Comparison of ENCODE assay signal across 22 cellular contexts in genomic region chr4:146443525-146443924, GRCh38.
"Had no signal": no experiment of that assay in that cellular context is flagged by ENCODE, and none has a peak within 500 bp of the region (broad histone marks: within the 10 kb centered on the region; RNA-seq: fewer than 3 reads in every experiment).

No MANE protein-coding gene starts in this region.

- ATAC-seq: gastroesophageal sphincter; heart left ventricle; left lobe of liver; natural killer cell; psoas muscle; right cardiac atrium; stimulated activated naive B cell treated with anti-CD40 and anti-IgM and Interleukin-4, amounts not matched to agents 10 μg/mL and 1 μg/mL and 100 μg/mL, for 72 hours had no signal

- H2AFZ ChIP-seq: hepatocyte had no signal

- H3K4me2 ChIP-seq: hepatocyte had no signal

- DNase-seq: dermis blood vessel endothelial cell; effector memory CD4-positive, alpha-beta T cell; heart left ventricle; kidney; natural killer cell; occipital lobe; ovary; posterior cingulate gyrus; psoas muscle; right cardiac atrium; sigmoid colon; spleen; stimulated activated naive B cell treated with anti-CD40 and anti-IgM and Interleukin-4, amounts not matched to agents 10 μg/mL and 1 μg/mL and 100 μg/mL, for 72 hours; upper lobe of left lung had no signal

- H3K27me3 ChIP-seq: esophagus muscularis mucosa, foreskin keratinocyte, gastroesophageal sphincter, heart left ventricle, hepatocyte, ovary, sigmoid colon, spleen, tibial nerve, upper lobe of left lung had no signal

- H3K79me2 ChIP-seq: hepatocyte had no signal

- H3K27ac ChIP-seq: esophagus muscularis mucosa, foreskin keratinocyte, gastroesophageal sphincter, heart left ventricle, hepatocyte, ovary, psoas muscle, sigmoid colon, spleen, thoracic aorta, tibial nerve, upper lobe of left lung had no signal

- H3K4me1 ChIP-seq: spleen, upper lobe of left lung had no signal

- H3K36me3 ChIP-seq: heart left ventricle, ovary, sigmoid colon, thoracic aorta had no signal

- H3K4me3 ChIP-seq: esophagus muscularis mucosa, gastroesophageal sphincter, heart left ventricle, hepatocyte, lung, ovary, psoas muscle, sigmoid colon, spleen, thoracic aorta, tibial nerve, upper lobe of left lung had no signal

- H3K9me3 ChIP-seq: esophagus muscularis mucosa, gastroesophageal sphincter, heart left ventricle, ovary, psoas muscle, sigmoid colon, thoracic aorta, upper lobe of left lung had no signal
